8 cellular contexts compared by ENCODE assay signal in the genomic region with DNA sequence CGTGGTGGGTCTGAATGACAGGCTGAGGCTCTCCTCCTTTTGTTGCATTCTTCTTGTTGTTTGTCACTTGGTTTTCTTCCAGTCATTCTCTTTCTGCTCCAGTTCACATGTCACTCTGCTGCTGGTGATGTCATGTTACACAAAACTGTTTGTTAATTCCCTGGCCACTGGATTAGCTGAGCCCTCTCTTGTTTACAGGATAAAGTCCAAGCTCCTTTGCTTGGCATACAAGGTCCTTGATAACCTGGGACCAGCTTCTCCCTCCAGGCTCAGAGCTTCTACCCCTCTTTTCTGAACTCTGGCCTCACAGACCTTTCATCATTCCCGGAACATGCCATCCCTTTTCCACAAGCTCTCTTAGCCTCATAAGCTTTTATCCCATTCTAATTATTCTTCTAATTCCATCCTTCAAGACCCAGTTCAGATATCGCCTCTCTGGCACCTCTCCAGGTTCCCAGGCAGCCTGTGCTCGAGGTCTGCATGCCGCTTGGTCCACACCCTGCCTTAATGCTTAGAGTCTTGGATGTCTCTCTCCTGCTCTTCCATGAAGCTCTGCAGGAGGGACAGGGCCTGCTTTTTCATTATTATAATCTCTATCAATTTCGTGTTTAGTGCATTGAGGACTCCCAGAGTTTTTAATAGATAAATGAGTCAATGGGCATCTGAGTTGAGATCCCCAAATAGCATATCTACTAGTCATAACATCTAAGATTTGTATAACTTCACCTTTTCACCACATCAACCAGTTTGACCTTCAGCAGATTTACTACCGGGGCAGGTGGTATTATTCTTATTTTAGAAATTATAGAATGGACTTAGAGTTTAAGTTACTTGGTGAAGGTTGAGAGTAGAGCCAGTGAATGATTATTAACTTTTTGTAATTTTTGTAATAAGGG.
DNase-seq lines count a peak whose midpoint lies in the region; ATAC-seq lines count a peak whose summit lies in the region.

No MANE protein-coding gene starts in this region.

- peak overlapping the region; percentile 77 for H3K27ac Mint-ChIP-seq in T-helper 17 cell
- peak overlapping the region; percentile 15 for H3K27ac Mint-ChIP-seq in stimulated activated naive B cell treated with anti-CD40 and anti-IgM and Interleukin-4, amounts not matched to agents 10 μg/mL and 1 μg/mL and 100 μg/mL, for 72 hours

- peaks cover 6 to 7% of the 10 kb centered on the region in 2 donors for H3K9me3 Mint-ChIP-seq in stimulated activated naive B cell treated with anti-CD40 and anti-IgM and Interleukin-4, amounts not matched to agents 10 μg/mL and 1 μg/mL and 100 μg/mL, for 72 hours

- H3K4me1 Mint-ChIP-seq in T-helper 17 cell, result peaks cover 23% of the 10 kb centered on the region
- H3K4me1 Mint-ChIP-seq in stimulated activated naive B cell treated with anti-CD40 and anti-IgM and Interleukin-4, amounts not matched to agents 10 μg/mL and 1 μg/mL and 100 μg/mL, for 72 hours, result peaks cover 37 to 53% of the 10 kb centered on the region in 2 donors

- no peaks in the 10 kb centered on the region for H3K9me3 ChIP-seq in T-helper 17 cell (ENCODE audit: control insufficient read depth, low read length, poor library complexity, severe bottlenecking)

- DNase-seq in NCI-H748 (lab: John Stamatoyannopoulos, UW; ENCODE audit: unreplicated experiment) (peak; percentile 8), NCI-H748 treated with DMSO at 0.1 percent for 48 hours (lab: John Stamatoyannopoulos, UW) (no peak), T-helper 17 cell (no peak), left ventricle myocardium superior (peak; percentile 44), NCI-H146 treated with DMSO at 0.1 percent for 48 hours (lab: John Stamatoyannopoulos, UW; ENCODE audit: unreplicated experiment) (no peak)
- no peak for DNase-seq in stimulated activated naive B cell treated with anti-CD40 and anti-IgM and Interleukin-4, amounts not matched to agents 10 μg/mL and 1 μg/mL and 100 μg/mL, for 72 hours

- peaks cover 12% of the 10 kb centered on the region for H3K36me3 Mint-ChIP-seq in T-helper 17 cell (ENCODE audit: low read depth)
- H3K36me3 Mint-ChIP-seq in stimulated activated naive B cell treated with anti-CD40 and anti-IgM and Interleukin-4, amounts not matched to agents 10 μg/mL and 1 μg/mL and 100 μg/mL, for 72 hours, result peaks cover 51 to 65% of the 10 kb centered on the region in 2 donors

- intact Hi-C loops in left ventricle myocardium superior (cut with micrococcal nuclease), result no loop called here

- ATAC-seq in T-helper 17 cell, result no peak
- ATAC-seq in left ventricle myocardium superior, result peak; percentile 79
- no peak for ATAC-seq in stimulated activated naive B cell treated with anti-CD40 and anti-IgM and Interleukin-4, amounts not matched to agents 10 μg/mL and 1 μg/mL and 100 μg/mL, for 72 hours (replicated peaks)
- ATAC-seq in GM18907 (IDR thresholded peaks at IDR 0.05; ENCODE audit: unreplicated experiment), result no peak
- ATAC-seq in HG02852 (IDR thresholded peaks at IDR 0.05; ENCODE audit: unreplicated experiment), result no peak

- H3K4me3 Mint-ChIP-seq in T-helper 17 cell, result peak overlapping the region; percentile 46
- H3K4me3 Mint-ChIP-seq in stimulated activated naive B cell treated with anti-CD40 and anti-IgM and Interleukin-4, amounts not matched to agents 10 μg/mL and 1 μg/mL and 100 μg/mL, for 72 hours, result no peak overlapping the region

- no peaks in the 10 kb centered on the region for H3K27me3 Mint-ChIP-seq in T-helper 17 cell
- no peaks in the 10 kb centered on the region for H3K27me3 Mint-ChIP-seq in stimulated activated naive B cell treated with anti-CD40 and anti-IgM and Interleukin-4, amounts not matched to agents 10 μg/mL and 1 μg/mL and 100 μg/mL, for 72 hours

Comparison
In these comparisons a context has a peak if more than half of its experiments do, and no peak if none do; other contexts are left out.
1. DNase-seq: peak in NCI-H748 (single experiment) and left ventricle myocardium superior (single experiment); none in NCI-H748 treated with DMSO at 0.1 percent for 48 hours (single experiment), T-helper 17 cell (0 of 3), stimulated activated naive B cell treated with anti-CD40 and anti-IgM and Interleukin-4, amounts not matched to agents 10 μg/mL and 1 μg/mL and 100 μg/mL, for 72 hours (single experiment) and NCI-H146 treated with DMSO at 0.1 percent for 48 hours (single experiment).